19 cellular contexts compared by ENCODE assay signal in the genomic region with DNA sequence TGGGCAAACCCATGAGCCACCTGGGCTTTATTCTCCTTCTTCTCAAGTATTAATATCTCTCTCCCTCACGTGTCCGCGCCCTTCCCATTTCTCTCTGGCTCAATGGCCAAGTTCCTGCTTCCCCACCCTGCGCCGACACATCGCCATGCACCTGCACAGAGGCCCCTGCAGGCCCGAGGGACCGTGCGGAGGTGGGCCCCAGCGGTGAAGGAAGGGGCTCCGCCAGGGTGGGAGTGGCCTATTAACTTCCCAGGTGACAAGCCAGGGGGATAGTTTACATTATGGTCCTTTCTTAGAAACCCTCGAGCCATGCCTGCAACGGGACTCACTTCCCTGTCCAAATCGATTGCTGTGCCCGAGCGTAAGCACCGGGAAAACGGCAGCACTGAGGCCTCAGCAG.
DNase-seq lines count a peak whose midpoint lies in the region; ATAC-seq and TF ChIP-seq lines count a peak whose summit lies in the region.
"Had no signal": no experiment of that assay in that cellular context is flagged by ENCODE, and none has a peak within 500 bp of the region (broad histone marks: within the 10 kb centered on the region; RNA-seq: fewer than 3 reads in every experiment).

No MANE protein-coding gene starts in this region.

- H3K27ac ChIP-seq in neuronal stem cell (replicated peaks; ENCODE audit: low read length) (no peak overlapping the region), GM23248 (no peak overlapping the region), gastroesophageal sphincter (no peak overlapping the region)
- H3K27ac ChIP-seq: 22Rv1; A549; BLaER1 treated with 17β-estradiol and CSF1 and Interleukin-3, amounts not matched to agents 10 nM and 100 nM; C4-2B had no signal

- no peak overlapping the region for H2BK5ac ChIP-seq in neuronal stem cell (ENCODE audit: low read length)

- H3K9me2 ChIP-seq in GM23248 (ENCODE audit: insufficient read depth): no peaks in the 10 kb centered on the region

- no peak for DNase-seq in stimulated activated naive CD8-positive, alpha-beta T cell treated with anti-CD3 and anti-CD28 coated beads, Interleukin-15, amount 100 ng/mL, for 72 hours
- DNase-seq in stimulated activated naive CD8-positive, alpha-beta T cell treated with anti-CD3 and anti-CD28 coated beads, Interleukin-15, Interleukin-2, amounts not matched to agents 100 U/mL and 50 U/mL, for 24 hours: no peak
- no peak for DNase-seq in WTC11 (ENCODE audit: low spot score)
- DNase-seq in neuronal stem cell (ENCODE audit: low spot score): no peak
- DNase-seq in GM23248: no peak
- DNase-seq: AML-193; Caco-2; Calu3; CD4-positive, alpha-beta T cell; CD8-positive, alpha-beta T cell; DMS79 treated with DMSO at 0.1 percent for 48 hours; GF-D8 had no signal

- H3K18ac ChIP-seq in neuronal stem cell (ENCODE audit: low read length): peak overlapping the region; percentile 78

- no peaks in the 10 kb centered on the region for H3K4me1 ChIP-seq in neuronal stem cell (ENCODE audit: control insufficient read depth in 2 of 2, insufficient read depth in 1 of 2, low read depth in 1 of 2, low read length in 2 of 2)
- H3K4me1 ChIP-seq in GM23248 (ENCODE audit: insufficient read depth): no peaks in the 10 kb centered on the region
- H3K4me1 ChIP-seq in gastroesophageal sphincter: no peaks in the 10 kb centered on the region
- H3K4me1 ChIP-seq: A549; BLaER1 treated with 17β-estradiol and CSF1 and Interleukin-3, amounts not matched to agents 10 nM and 100 nM; Caco-2 had no signal

- H3K9ac ChIP-seq in neuronal stem cell (ENCODE audit: low read depth, low read length, poor library complexity) (no peak overlapping the region), GM23248 (no peak overlapping the region)
- H3K9ac ChIP-seq: BLaER1 treated with 17β-estradiol and CSF1 and Interleukin-3, amounts not matched to agents 10 nM and 100 nM had no signal

- no peak for TF ChIP-seq CTCF in WTC11 (IDR thresholded peaks at IDR 0.05)
- no peak for TF ChIP-seq CTCF in gastroesophageal sphincter (IDR thresholded peaks at IDR 0.05)

- in situ Hi-C loops in GM23248 (cut with MboI): no loop called here

- no peak overlapping the region for H3K4me3 Mint-ChIP-seq in stimulated activated naive CD8-positive, alpha-beta T cell treated with anti-CD3 and anti-CD28 coated beads, Interleukin-15, amount 100 ng/mL, for 72 hours
- H3K4me3 Mint-ChIP-seq in WTC11: no peak overlapping the region
- H3K4me3 Mint-ChIP-seq: B cell; CD4-positive, alpha-beta T cell; CD8-positive, alpha-beta T cell had no signal

- ATAC-seq in stimulated activated naive CD8-positive, alpha-beta T cell treated with anti-CD3 and anti-CD28 coated beads, Interleukin-15, amount 100 ng/mL, for 72 hours: peak; percentile 45
- ATAC-seq in stimulated activated naive CD8-positive, alpha-beta T cell treated with anti-CD3 and anti-CD28 coated beads, Interleukin-15, Interleukin-2, amounts not matched to agents 100 U/mL and 50 U/mL, for 24 hours: no peak
- ATAC-seq in WTC11 (peak; percentile 59), GM18498 (IDR thresholded peaks at IDR 0.05; ENCODE audit: unreplicated experiment) (no peak), gastroesophageal sphincter (no peak)
- ATAC-seq: A549; CD8-positive, alpha-beta T cell had no signal

- no peak for TF ChIP-seq POLR2A in gastroesophageal sphincter (IDR thresholded peaks at IDR 0.05)

- H2BK120ac ChIP-seq in neuronal stem cell (ENCODE audit: low read depth, low read length): no peak overlapping the region

- H3K4me1 Mint-ChIP-seq in stimulated activated naive CD8-positive, alpha-beta T cell treated with anti-CD3 and anti-CD28 coated beads, Interleukin-15, amount 100 ng/mL, for 72 hours: no peaks in the 10 kb centered on the region
- H3K4me1 Mint-ChIP-seq in WTC11: 0 out of 2 replicates have a peak, but pooled peaks cover 2% of the 10 kb centered on the region
- H3K4me1 Mint-ChIP-seq: B cell had no signal

- H2AFZ ChIP-seq in neuronal stem cell (ENCODE audit: low read length) (no peak overlapping the region), GM23248 (no peak overlapping the region)

- TF ChIP-seq EP300 in gastroesophageal sphincter (IDR thresholded peaks at IDR 0.05): no peak

- no peak overlapping the region for H3K27ac Mint-ChIP-seq in stimulated activated naive CD8-positive, alpha-beta T cell treated with anti-CD3 and anti-CD28 coated beads, Interleukin-15, amount 100 ng/mL, for 72 hours
- no peak overlapping the region for H3K27ac Mint-ChIP-seq in WTC11
- H3K27ac Mint-ChIP-seq: B cell; CD4-positive, alpha-beta T cell; CD8-positive, alpha-beta T cell had no signal

- H2BK12ac ChIP-seq in neuronal stem cell (ENCODE audit: low read length): no peak overlapping the region

- H3K79me2 ChIP-seq in GM23248 (ENCODE audit: insufficient read depth): no peaks in the 10 kb centered on the region

- no peak overlapping the region for H2AK5ac ChIP-seq in neuronal stem cell (ENCODE audit: low read depth, low read length)

- POLR2A ChIA-PET in WTC11 (lab: Charles Lee): no interaction called here

- H3K14ac ChIP-seq in neuronal stem cell (ENCODE audit: low read length): no peak overlapping the region

- H3K23ac ChIP-seq in neuronal stem cell (ENCODE audit: low read depth, low read length, poor library complexity): no peak overlapping the region

- H3K27me3 ChIP-seq in neuronal stem cell (ENCODE audit: control insufficient read depth in 3 of 3, insufficient read depth in 3 of 3, low read depth in 1 of 3, low read length in 3 of 3): no peaks in the 10 kb centered on the region
- no peaks in the 10 kb centered on the region for H3K27me3 ChIP-seq in GM23248 (replicated peaks; ENCODE audit: insufficient read depth)
- no peaks in the 10 kb centered on the region for H3K27me3 ChIP-seq in gastroesophageal sphincter
- H3K27me3 ChIP-seq: BLaER1 treated with 17β-estradiol and CSF1 and Interleukin-3, amounts not matched to agents 10 nM and 100 nM had no signal

- H3K27me3 Mint-ChIP-seq in stimulated activated naive CD8-positive, alpha-beta T cell treated with anti-CD3 and anti-CD28 coated beads, Interleukin-15, amount 100 ng/mL, for 72 hours: no peaks in the 10 kb centered on the region
- H3K27me3 Mint-ChIP-seq in WTC11 (ENCODE audit: low read depth): peaks cover 12% of the 10 kb centered on the region
- H3K27me3 Mint-ChIP-seq: CD4-positive, alpha-beta T cell had no signal

- no peaks in the 10 kb centered on the region for H4K20me1 ChIP-seq in GM23248 (ENCODE audit: insufficient read depth)
- H4K20me1 ChIP-seq: BLaER1 treated with 17β-estradiol and CSF1 and Interleukin-3, amounts not matched to agents 10 nM and 100 nM had no signal

- H3K4me2 ChIP-seq in neuronal stem cell (ENCODE audit: insufficient read depth, low read length, poor library complexity, severe bottlenecking) (no peak overlapping the region), GM23248 (ENCODE audit: unreplicated experiment) (no peak overlapping the region)
- H3K4me2 ChIP-seq: A549; BLaER1 treated with 17β-estradiol and CSF1 and Interleukin-3, amounts not matched to agents 10 nM and 100 nM had no signal

- CTCF ChIA-PET in WTC11 (lab: Charles Lee): no interaction called here

- WGBS in neuronal stem cell (ENCODE audit: extremely low coverage in 2 of 2, insufficient read length in 2 of 2, insufficient replicate concordance in 1 of 2), 2 donors: no CpG with 5 or more reads among the region's 18 CpGs
- WGBS in GM23248 (ENCODE audit: low coverage in 1 of 2, low lambda C conversion rate in 2 of 2, missing lambda C conversion rate in 2 of 2), 2 experiments: 50 to 66% methylated on average over 18 of the region's 18 CpGs
- WGBS in gastroesophageal sphincter (ENCODE audit: low coverage in 1 of 2), 2 donors: 84 to 92% methylated on average over 3 to 6 of the region's 18 CpGs

- H4K8ac ChIP-seq in neuronal stem cell (ENCODE audit: low read depth, low read length): no peak overlapping the region

- no peak overlapping the region for H4K91ac ChIP-seq in neuronal stem cell (ENCODE audit: low read depth, low read length, poor library complexity)

- H3K36me3 Mint-ChIP-seq in WTC11: no peaks in the 10 kb centered on the region
- H3K36me3 Mint-ChIP-seq: CD8-positive, alpha-beta T cell had no signal

- no peak overlapping the region for H3K4me3 ChIP-seq in neuronal stem cell (ENCODE audit: low read length in 2 of 2)
- no peak overlapping the region for H3K4me3 ChIP-seq in GM23248
- no peak overlapping the region for H3K4me3 ChIP-seq in gastroesophageal sphincter
- H3K4me3 ChIP-seq: A549; BLaER1 treated with 17β-estradiol and CSF1 and Interleukin-3, amounts not matched to agents 10 nM and 100 nM had no signal

- no peak overlapping the region for H3K4ac ChIP-seq in neuronal stem cell (ENCODE audit: low read length)

- H3K36me3 ChIP-seq in neuronal stem cell (replicated peaks in 1 of 2; ENCODE audit: control insufficient read depth in 2 of 2, insufficient read depth in 2 of 2, low read length in 2 of 2) (no peaks in the 10 kb centered on the region), GM23248 (ENCODE audit: low read depth) (no peaks in the 10 kb centered on the region), gastroesophageal sphincter (no peaks in the 10 kb centered on the region)
- H3K36me3 ChIP-seq: BLaER1 treated with 17β-estradiol and CSF1 and Interleukin-3, amounts not matched to agents 10 nM and 100 nM had no signal

- no peaks in the 10 kb centered on the region for H3K79me1 ChIP-seq in neuronal stem cell (ENCODE audit: low read depth, low read length)

- H3K9me3 ChIP-seq in neuronal stem cell (replicated peaks in 1 of 2; ENCODE audit: control insufficient read depth in 2 of 2, insufficient read depth in 1 of 2, low read depth in 1 of 2, low read length in 2 of 2) (no peaks in the 10 kb centered on the region), GM23248 (ENCODE audit: low read depth) (no peaks in the 10 kb centered on the region), gastroesophageal sphincter (peaks cover 0 to 7% (median 0%) of the 10 kb centered on the region in 3 donors)
- H3K9me3 ChIP-seq: A549 had no signal

- H3F3A ChIP-seq in GM23248 (ENCODE audit: insufficient read depth): no peaks in the 10 kb centered on the region

- H3K9me3 Mint-ChIP-seq in stimulated activated naive CD8-positive, alpha-beta T cell treated with anti-CD3 and anti-CD28 coated beads, Interleukin-15, amount 100 ng/mL, for 72 hours: no peaks in the 10 kb centered on the region
- H3K9me3 Mint-ChIP-seq in WTC11: peaks cover 7% of the 10 kb centered on the region; the same call in 1 of the 2 replicates
- H3K9me3 Mint-ChIP-seq: CD4-positive, alpha-beta T cell had no signal

- H2BK15ac ChIP-seq in neuronal stem cell (ENCODE audit: low read length): no peak overlapping the region

TF ChIP-seq in WTC11, 78 proteins besides CTCF, POLR2A, EP300 and RAD21:
- TF ChIP-seq SOX15 (CRISPR knock-in tag; IDR thresholded peaks at IDR 0.05) (no peak), CREM (CRISPR knock-in tag; IDR thresholded peaks at IDR 0.05) (no peak), SP1 (CRISPR knock-in tag; conservative IDR thresholded peaks at IDR 0.05) (no peak), OVOL2 (CRISPR knock-in tag; IDR thresholded peaks at IDR 0.05; ENCODE audit: borderline replicate concordance) (no peak)

Comparison
In these comparisons a context has a peak if more than half of its experiments do, and no peak if none do; other contexts are left out.
1. ATAC-seq: peak in stimulated activated naive CD8-positive, alpha-beta T cell treated with anti-CD3 and anti-CD28 coated beads, Interleukin-15, amount 100 ng/mL, for 72 hours (single experiment) and WTC11 (single experiment); none in stimulated activated naive CD8-positive, alpha-beta T cell treated with anti-CD3 and anti-CD28 coated beads, Interleukin-15, Interleukin-2, amounts not matched to agents 100 U/mL and 50 U/mL, for 24 hours (single experiment), GM18498 (single experiment) and gastroesophageal sphincter (single experiment).